In the genomic region with DNA sequence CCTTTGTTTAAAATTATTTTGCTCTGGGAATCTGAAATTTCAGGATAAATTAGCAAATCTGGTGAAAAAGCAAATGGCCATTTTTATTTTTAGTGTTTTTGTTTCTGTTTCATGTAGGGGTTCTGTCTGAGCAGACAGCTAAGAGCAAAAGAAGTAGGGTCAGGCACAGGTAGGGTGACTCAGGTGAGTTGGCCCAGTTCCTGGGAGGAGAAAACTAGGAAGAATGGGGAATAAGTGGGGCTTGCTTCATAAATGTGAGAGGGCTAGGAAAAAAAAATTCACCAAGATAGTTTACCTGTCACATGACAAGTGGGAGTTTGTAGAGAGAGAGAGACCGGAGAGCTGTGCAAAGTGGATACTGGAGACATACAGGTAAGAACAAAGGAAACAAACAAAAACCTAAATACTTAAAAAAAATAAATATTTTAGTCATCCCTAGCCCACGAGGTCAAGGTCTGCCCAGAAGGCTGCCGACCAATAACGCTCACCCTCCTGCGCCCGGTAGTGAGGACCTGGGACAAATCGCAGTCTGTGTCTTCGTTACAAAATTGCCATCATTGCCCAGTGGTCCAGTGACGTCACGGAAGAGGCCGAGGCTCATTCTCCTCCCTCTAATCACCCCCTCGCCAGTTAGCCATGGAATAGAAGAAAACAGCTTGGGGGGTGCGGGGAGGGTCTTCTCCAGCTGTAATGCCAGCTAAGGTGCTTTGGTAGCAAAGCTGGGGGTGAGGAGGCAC, we compare ENCODE assay signal across 13 cellular contexts. TPM values are rescaled to one million over a fixed set of nuclear protein-coding genes. Genes with fewer than 3 reads are reported as not detected.
DNase-seq lines count a peak whose midpoint lies in the region; ATAC-seq, FAIRE-seq and TF ChIP-seq lines count a peak whose summit lies in the region.
"Had no signal": no experiment of that assay in that cellular context is flagged by ENCODE, and none has a peak within 500 bp of the region (broad histone marks: within the 10 kb centered on the region; RNA-seq: fewer than 3 reads in every experiment).

No MANE protein-coding gene starts in this region.

- H3K4me1 ChIP-seq in right cardiac atrium (ENCODE audit: control insufficient read depth, insufficient read depth, low read length): peaks cover 2% of the 10 kb centered on the region
- H3K4me1 ChIP-seq in foreskin keratinocyte: peaks cover 4% of the 10 kb centered on the region
- peaks cover 13% of the 10 kb centered on the region for H3K4me1 ChIP-seq in osteoblast (ENCODE audit: insufficient read depth, low read length)

- no peaks in the 10 kb centered on the region for H3K79me2 ChIP-seq in osteoblast (ENCODE audit: insufficient read depth, low read length)

- H3K27me3 ChIP-seq in right cardiac atrium (ENCODE audit: control insufficient read depth, insufficient read depth) (no peaks in the 10 kb centered on the region), foreskin keratinocyte (peaks cover 4% of the 10 kb centered on the region), osteoblast (ENCODE audit: insufficient read depth, low read length) (peaks cover 29% of the 10 kb centered on the region)

- H3K9me3 ChIP-seq in right cardiac atrium (ENCODE audit: control insufficient read depth, low read length): no peaks in the 10 kb centered on the region
- no peaks in the 10 kb centered on the region for H3K9me3 ChIP-seq in osteoblast (ENCODE audit: low read depth, low read length)
- H3K9me3 ChIP-seq: adrenal gland had no signal

- DNase-seq in right cardiac atrium: no peak
- DNase-seq in Right ventricle myocardium superior: no peak
- peak; percentile 6 to 42 for DNase-seq in foreskin keratinocyte
- DNase-seq in osteoblast (ENCODE audit: insufficient read length, low spot score, missing footprints): no peak
- DNase-seq in GM12891 (ENCODE audit: insufficient read length, low spot score): no peak
- no peak for DNase-seq in omental fat pad (ENCODE audit: low spot score)
- DNase-seq in GM19239 (ENCODE audit: insufficient read length, low spot score): no peak
- DNase-seq: activated CD8-positive, alpha-beta T cell treated with anti-CD3 and anti-CD28 coated beads for 36 hours; foreskin melanocyte had no signal

- 57% methylated on average over 13 of the region's 13 CpGs for WGBS in right cardiac atrium

- H3K4me3 ChIP-seq in right cardiac atrium (ENCODE audit: low read length) (peak overlapping the region; percentile 39), osteoblast (ENCODE audit: insufficient read depth, low read length) (peak overlapping the region; percentile 75)

- no peaks in the 10 kb centered on the region for H4K20me1 ChIP-seq in osteoblast (ENCODE audit: insufficient read depth, low read length)

- H3K36me3 ChIP-seq in osteoblast (ENCODE audit: insufficient read depth, low read length): no peaks in the 10 kb centered on the region
- H3K36me3 ChIP-seq: adrenal gland had no signal

- H3K27ac ChIP-seq in right cardiac atrium (ENCODE audit: low read length): no peak overlapping the region
- no peak overlapping the region for H3K27ac ChIP-seq in foreskin keratinocyte
- no peak overlapping the region for H3K27ac ChIP-seq in osteoblast (ENCODE audit: low read depth, low read length)

- H2AFZ ChIP-seq in osteoblast (ENCODE audit: low read length): no peak overlapping the region

- no peak for TF ChIP-seq POLR2A in GM12891 (IDR thresholded peaks at IDR 0.05; ENCODE audit: low read depth, low read length)

- no peak overlapping the region for H3K4me2 ChIP-seq in osteoblast (ENCODE audit: insufficient read depth, low read length)

- ATAC-seq in right cardiac atrium (no peak), Right ventricle myocardium superior (ENCODE audit: poor library complexity) (no peak), foreskin keratinocyte (no peak), omental fat pad (ENCODE audit: low FRiP score) (no peak), HG02870 (IDR thresholded peaks at IDR 0.05; ENCODE audit: unreplicated experiment) (no peak)
- ATAC-seq: activated CD8-positive, alpha-beta T cell treated with anti-CD3 and anti-CD28 coated beads for 36 hours had no signal

- no peak for FAIRE-seq in GM12891 (lab: Jason Lieb, UNC)
- no peak for FAIRE-seq in GM19239 (lab: Jason Lieb, UNC)

- TF ChIP-seq CTCF in foreskin keratinocyte (conservative IDR thresholded peaks at IDR 0.05): no peak
- no peak for TF ChIP-seq CTCF in osteoblast (IDR thresholded peaks at IDR 0.05; ENCODE audit: extremely low read depth, low read depth, low read length)
- TF ChIP-seq CTCF in omental fat pad (IDR thresholded peaks at IDR 0.05): no peak

- intact Hi-C loops in right cardiac atrium (cut with DNase I): loop anchor here in 1 of 4 donors (5.0 to 10.0 kb wide), 3 partner anchors 200 to 352 kb away; no protein-coding TSS in a partner anchor
- intact Hi-C loops in Right ventricle myocardium superior (cut with DNase I): loop anchor here (10.0 kb wide), 1 partner anchor 352 kb away; no protein-coding TSS in a partner anchor

TF ChIP-seq in GM12891, 5 proteins besides CTCF, POLR2A, EP300 and RAD21:
- no peak for TF ChIP-seq POLR2AphosphoS5 (IDR thresholded peaks at IDR 0.05; ENCODE audit: low read depth, low read length)
- TF ChIP-seq POU2F2 (IDR thresholded peaks at IDR 0.05; ENCODE audit: low read depth, low read length): no peak
- TF ChIP-seq SPI1 (IDR thresholded peaks at IDR 0.05; ENCODE audit: low read depth, low read length): no peak
- TF ChIP-seq PAX5 (IDR thresholded peaks at IDR 0.05; ENCODE audit: insufficient read depth, low read length, severe bottlenecking): no peak
- TF ChIP-seq TAF1 (IDR thresholded peaks at IDR 0.05; ENCODE audit: low read depth, low read length): no peak
TF ChIP-seq in GM12891: peak in this region for 0.

RNA-seq across cellular contexts. Expression of a gene that starts 2.3 kb away (rescaled TPM):
- total RNA-seq in right cardiac atrium: 10 to 100 TPM; 15.4 to 48.1 (median 18.5) TPM
- polyA plus RNA-seq in right cardiac atrium: 17.5 TPM
- 11.8 TPM for total RNA-seq in Right ventricle myocardium superior
- total RNA-seq in foreskin keratinocyte: 2.0 and 2.6 TPM in 2 replicates
- 1.1 and 1.8 TPM in 2 replicates for polyA plus RNA-seq in foreskin keratinocyte
- 0.29 and 0.36 TPM in 2 replicates for total RNA-seq in osteoblast
- polyA plus RNA-seq in GM12891 (2012; ENCODE audit: low read depth, missing spikeins): not detected
- 100 to 1,000 TPM in 2 of 4 donors, 10 to 100 TPM in 2; 40.6 to 205 (median 113) TPM for total RNA-seq in omental fat pad
- total RNA-seq: activated CD8-positive, alpha-beta T cell treated with anti-CD3 and anti-CD28 coated beads for 36 hours had no signal

RNA-seq across cellular contexts. Expression of a gene that starts 12.1 kb away (rescaled TPM):
- total RNA-seq in right cardiac atrium (not detected), Right ventricle myocardium superior (not detected), foreskin keratinocyte (not detected in 2 replicates), osteoblast (not detected in 2 replicates), omental fat pad (not detected)
- polyA plus RNA-seq in right cardiac atrium (not detected), foreskin keratinocyte (not detected in 2 replicates)
- polyA plus RNA-seq in GM12891 (2012; ENCODE audit: low read depth, missing spikeins): not detected
- total RNA-seq: activated CD8-positive, alpha-beta T cell treated with anti-CD3 and anti-CD28 coated beads for 36 hours; adrenal gland; H4; M059J had no signal
- polyA plus RNA-seq: adrenal gland had no signal

RNA-seq across cellular contexts. Expression of a gene that starts 39.0 kb away (rescaled TPM):
- total RNA-seq in right cardiac atrium (10 to 100 TPM; 25.6 to 51.6 (median 41.7) TPM), Right ventricle myocardium superior (37.0 TPM), foreskin keratinocyte (not detected in 2 replicates), osteoblast (not detected in 2 replicates), omental fat pad (100 to 1,000 TPM in 3 of 4 donors, 10 to 100 TPM in 1; 43.8 to 227 (median 140) TPM)
- polyA plus RNA-seq in right cardiac atrium (14.1 TPM), foreskin keratinocyte (not detected in 2 replicates)
- polyA plus RNA-seq in GM12891 (2012; ENCODE audit: low read depth, missing spikeins): 0.05 TPM
- total RNA-seq: H4 had no signal

Comparison
In these comparisons a context has a peak if more than half of its experiments do, and no peak if none do; other contexts are left out.
1. DNase-seq: peak in foreskin keratinocyte (2 of 2); none in right cardiac atrium (0 of 3), Right ventricle myocardium superior (single experiment), osteoblast (single experiment), GM12891 (single experiment), omental fat pad (single experiment) and GM19239 (single experiment).
2. RNA of a gene that starts 39.0 kb away (total RNA-seq): 43.8 to 227 TPM in omental fat pad, 25.6 to 51.6 TPM in right cardiac atrium and 37.0 TPM in Right ventricle myocardium superior (single experiment); not detected in foreskin keratinocyte and not detected in osteoblast; every median in the first group is over 10 times any median in the second.